In genomic region chr14:35416108-35416750, GRCh38 we compare ENCODE assay signal across 8 cellular contexts. TPM values are rescaled to one million over a fixed set of nuclear protein-coding genes. Genes with fewer than 3 reads are reported as not detected.
DNase-seq lines count a peak whose midpoint lies in the region; ATAC-seq and TF ChIP-seq lines count a peak whose summit lies in the region.

No MANE protein-coding gene starts in this region.

- H3K4me3 ChIP-seq in cardiac muscle cell (no peak overlapping the region), Karpas-422 (ENCODE audit: low read length) (no peak overlapping the region)

- H3K27me3 ChIP-seq in cardiac muscle cell (no peaks in the 10 kb centered on the region), Karpas-422 (ENCODE audit: low read length) (no peaks in the 10 kb centered on the region)

- intact Hi-C loops in Right ventricle myocardium inferior (cut with DNase I) = loop anchor here (10.0 kb wide), 1 partner anchor 431 kb away; the partner anchor contains the start of gene SRP54

- DNase-seq in cardiac muscle cell (ENCODE audit: low read depth in 1 of 2, low spot score in 1 of 2) = peak in 1 of 2 donors; percentile 54
- no peak for DNase-seq in Right ventricle myocardium inferior (ENCODE audit: missing footprints)
- DNase-seq in Karpas-422 = no peak
- DNase-seq in activated naive CD8-positive, alpha-beta T cell treated with anti-CD3 and anti-CD28 coated beads, Interleukin-2, amount 50 U/mL, for 16 hours (ENCODE audit: low read depth, low spot score) = peak; percentile 44
- peak; percentile 75 for DNase-seq in stimulated activated CD8-positive, alpha-beta memory T cell treated with anti-CD3 and anti-CD28 coated beads, Interleukin-7, amount 100 ng/mL, for 4 hours (ENCODE audit: low read depth in 2 of 2)
- DNase-seq in NAMALWA (ENCODE audit: low spot score) = no peak
- no peak for DNase-seq in NCI-H748 (lab: John Stamatoyannopoulos, UW; ENCODE audit: unreplicated experiment)

- H3K27ac ChIP-seq in cardiac muscle cell (peak overlapping the region; percentile 89), Karpas-422 (ENCODE audit: low read length) (no peak overlapping the region)

- H3K4me1 ChIP-seq in cardiac muscle cell (ENCODE audit: low read depth) = peaks cover 26% of the 10 kb centered on the region
- H3K4me1 ChIP-seq in Karpas-422 (ENCODE audit: low read length) = peaks cover 8% of the 10 kb centered on the region

- TF ChIP-seq CTCF in cardiac muscle cell (IDR thresholded peaks at IDR 0.05; ENCODE audit: low read depth, low read length) = no peak

- H3K79me2 ChIP-seq in Karpas-422 (ENCODE audit: low read length) = no peaks in the 10 kb centered on the region

- peak overlapping the region; percentile 32; the same call in 1 of the 2 replicates for H2AFZ ChIP-seq in Karpas-422 (ENCODE audit: low read length)

- no peaks in the 10 kb centered on the region for H4K20me1 ChIP-seq in Karpas-422 (ENCODE audit: insufficient read depth, low read depth, low read length)

- H3K9me2 ChIP-seq in Karpas-422 (replicated peaks; ENCODE audit: insufficient read depth, low read length) = no peaks in the 10 kb centered on the region

- H3K4me2 ChIP-seq in Karpas-422 (ENCODE audit: low read depth, low read length, poor library complexity, severe bottlenecking) = no peak overlapping the region

- no peak overlapping the region for H3K9ac ChIP-seq in Karpas-422 (ENCODE audit: low read length)

- ATAC-seq in Right ventricle myocardium inferior = no peak
- no peak for ATAC-seq in HG03469 (IDR thresholded peaks at IDR 0.05; ENCODE audit: unreplicated experiment)

- H3K9me3 ChIP-seq in cardiac muscle cell (ENCODE audit: low read depth) (no peaks in the 10 kb centered on the region), Karpas-422 (ENCODE audit: low read length) (no peaks in the 10 kb centered on the region)

- no peaks in the 10 kb centered on the region for H3K36me3 ChIP-seq in cardiac muscle cell
- H3K36me3 ChIP-seq in Karpas-422 (ENCODE audit: insufficient read depth, low read length) = no peaks in the 10 kb centered on the region

RNA-seq across cellular contexts. Expression of gene NFKBIA, which starts 11.7 kb away (rescaled TPM):
- total RNA-seq in cardiac muscle cell = 99.6 and 148 TPM in 2 replicates
- polyA plus RNA-seq in cardiac muscle cell = 64.1 and 79.1 TPM in 2 replicates
- total RNA-seq in Right ventricle myocardium inferior = 83.0 TPM
- 27.6 and 53.5 TPM in 2 replicates for total RNA-seq in Karpas-422 (2014; rRNA removed; shearing (Covaris generic); ENCODE audit: low replicate concordance)

Comparison
In these comparisons a context has a peak if more than half of its experiments do, and no peak if none do; other contexts are left out.
1. DNase-seq: peak in activated naive CD8-positive, alpha-beta T cell treated with anti-CD3 and anti-CD28 coated beads, Interleukin-2, amount 50 U/mL, for 16 hours (single experiment) and stimulated activated CD8-positive, alpha-beta memory T cell treated with anti-CD3 and anti-CD28 coated beads, Interleukin-7, amount 100 ng/mL, for 4 hours (2 of 2); none in Right ventricle myocardium inferior (single experiment), Karpas-422 (single experiment), NAMALWA (single experiment) and NCI-H748 (single experiment).